ENCODE assay signal across 14 cellular contexts in the genomic region with DNA sequence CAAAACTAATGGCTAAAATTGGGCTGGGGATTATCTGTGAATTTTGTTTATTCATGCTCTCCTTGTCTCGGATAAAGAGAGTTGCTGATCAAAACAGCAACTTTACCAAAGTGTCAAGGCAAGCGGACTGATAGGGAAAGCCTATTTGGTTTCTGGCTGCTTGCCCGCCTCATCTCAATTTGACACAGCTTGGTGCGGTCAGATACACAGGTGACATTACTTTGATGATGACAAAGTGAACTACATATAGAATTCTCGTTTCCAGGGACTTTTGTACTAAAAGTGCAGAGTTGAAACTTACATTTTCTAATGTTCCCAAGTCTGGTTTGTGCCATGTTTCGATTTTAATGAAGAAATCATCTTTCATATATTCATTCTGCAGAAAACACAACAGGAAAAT. TPM values are rescaled to one million over a fixed set of nuclear protein-coding genes. Genes with fewer than 3 reads are reported as not detected.
A peak's percentile ranks its signal among the peaks of the same experiment; 100 is the strongest.
DNase-seq lines count a peak whose midpoint lies in the region; ATAC-seq and TF ChIP-seq lines count a peak whose summit lies in the region.
"Had no signal": no experiment of that assay in that cellular context is flagged by ENCODE, and none has a peak within 500 bp of the region (broad histone marks: within the 10 kb centered on the region; RNA-seq: fewer than 3 reads in every experiment).

No MANE protein-coding gene starts in this region.

- H3K9ac ChIP-seq in KMS-11, result peak overlapping the region; percentile 51; the same call in 1 of the 2 replicates

- H4K20me1 ChIP-seq in KMS-11 (ENCODE audit: insufficient read depth), result no peaks in the 10 kb centered on the region; the same call in 1 of the 2 replicates

- H3K9me3 Mint-ChIP-seq in immature natural killer cell, result no peaks in the 10 kb centered on the region

- peak overlapping the region; percentile 89 for H3K4me2 ChIP-seq in KMS-11

- H3K36me3 Mint-ChIP-seq in immature natural killer cell, result peaks cover 11 to 63% (median 12%) of the 10 kb centered on the region in 3 donors

- no peak overlapping the region for H3K27ac Mint-ChIP-seq in immature natural killer cell

- H3K4me1 Mint-ChIP-seq in immature natural killer cell, result peaks cover 0 to 19% of the 10 kb centered on the region in 2 donors

- H3K27me3 Mint-ChIP-seq in immature natural killer cell (ENCODE audit: low read depth in 3 of 3), result peaks cover 0 to 1% (median 0%) of the 10 kb centered on the region in 3 donors

- H3K27me3 ChIP-seq in GM06990 (replicated peaks; ENCODE audit: control insufficient read depth, insufficient read depth, low read length) (no peaks in the 10 kb centered on the region), KMS-11 (ENCODE audit: insufficient read depth, low read depth) (no peaks in the 10 kb centered on the region)
- H3K27me3 ChIP-seq: adrenal gland, BE2C, colonic mucosa had no signal

- DNase-seq in GM06990 (ENCODE audit: extremely low read depth, insufficient read length) (peak; percentile 31), immature natural killer cell (no peak), germinal center (ENCODE audit: low spot score) (no peak), NCI-H2029 treated with DMSO at 0.1 percent for 48 hours (lab: John Stamatoyannopoulos, UW) (no peak), NCI-H187 treated with DMSO at 0.1 percent for 48 hours (lab: John Stamatoyannopoulos, UW) (no peak)
- DNase-seq: activated CD8-positive, alpha-beta memory T cell treated with anti-CD3 and anti-CD28 coated beads, Interleukin-2, amount 50 U/mL, for 48 hours; adrenal gland; BE2C; colonic mucosa; NCI-H146; SIG-M5 had no signal

- H3K4me3 Mint-ChIP-seq in immature natural killer cell, result no peak overlapping the region

- ATAC-seq in GM18517 (IDR thresholded peaks at IDR 0.05; ENCODE audit: unreplicated experiment) (peak; percentile 50), GM21786 (IDR thresholded peaks at IDR 0.05; ENCODE audit: unreplicated experiment) (peak; percentile 33)

- no peak for TF ChIP-seq CTCF in GM06990 (IDR thresholded peaks at IDR 0.05; ENCODE audit: insufficient read depth, low read length, poor library complexity, severe bottlenecking)
- TF ChIP-seq CTCF in KMS-11 (conservative IDR thresholded peaks at IDR 0.05; ENCODE audit: low read depth, low read length), result no peak

- no peak overlapping the region for H2AFZ ChIP-seq in KMS-11 (ENCODE audit: low read depth)

- peaks cover 73% of the 10 kb centered on the region for H3K79me2 ChIP-seq in KMS-11 (ENCODE audit: insufficient read depth, low read depth)

- H3K4me3 ChIP-seq in GM06990 (replicated peaks; ENCODE audit: low read depth, low read length), result peak overlapping the region; percentile 22
- no peak overlapping the region for H3K4me3 ChIP-seq in KMS-11 (IDR thresholded peaks at IDR 0.05; ENCODE audit: insufficient read depth, low read depth, low read length)
- H3K4me3 ChIP-seq: adrenal gland, colonic mucosa had no signal

- H3K27ac ChIP-seq in KMS-11, result peak overlapping the region; percentile 88
- H3K27ac ChIP-seq: adrenal gland, colonic mucosa had no signal

- peaks cover 19% of the 10 kb centered on the region for H3K36me3 ChIP-seq in GM06990 (ENCODE audit: control insufficient read depth, insufficient read depth, low read length)
- peaks cover 11% of the 10 kb centered on the region; the same call in 1 of the 2 replicates for H3K36me3 ChIP-seq in KMS-11 (ENCODE audit: insufficient read depth)
- H3K36me3 ChIP-seq: colonic mucosa had no signal

- peaks cover 89% of the 10 kb centered on the region for H3K4me1 ChIP-seq in KMS-11 (ENCODE audit: low read depth, poor library complexity, severe bottlenecking)
- H3K4me1 ChIP-seq: adrenal gland, colonic mucosa had no signal

RNA-seq across cellular contexts. Expression of a gene that starts 22.8 kb away (rescaled TPM):
- 10 to 100 TPM; 46.1 to 78.1 (median 66.7) TPM for polyA plus RNA-seq in immature natural killer cell
